Comparison of ENCODE assay signal across 8 cellular contexts in genomic region chr13:30959678-30960077, GRCh38. TPM values are rescaled to one million over a fixed set of nuclear protein-coding genes. Genes with fewer than 3 reads are reported as not detected.
"Had no signal": no experiment of that assay in that cellular context is flagged by ENCODE, and none has a peak within 500 bp of the region (broad histone marks: within the 10 kb centered on the region; RNA-seq: fewer than 3 reads in every experiment).

No MANE protein-coding gene starts in this region.

- DNase-seq: GDM1, GF-D8 had no signal

- H3K4me3 ChIP-seq: GM12878 had no signal

- FAIRE-seq: G401.6, GM12878, GM12891, GM12892, GM18507, GM19239 had no signal

RNA-seq across cellular contexts. Expression of gene TEX26, which starts 27.2 kb away (rescaled TPM):
- total RNA-seq: GM12878 had no signal
- polyA plus RNA-seq: GM12878 had no signal

RNA-seq across cellular contexts. Expression of gene MEDAG, which starts 53.6 kb away (rescaled TPM):
- total RNA-seq: GM12878 had no signal
